Comparison of ENCODE assay signal across 23 cellular contexts in genomic region chr13:53240316-53240715, GRCh38.
"Had no signal": no experiment of that assay in that cellular context is flagged by ENCODE, and none has a peak within 500 bp of the region (broad histone marks: within the 10 kb centered on the region; RNA-seq: fewer than 3 reads in every experiment).

No MANE protein-coding gene starts in this region.

- H3K36me3 Mint-ChIP-seq: immature natural killer cell; memory B cell; mesothelial cell of epicardium; natural killer cell treated with Interleukin-12 subunit alpha and Interleukin-12 subunit beta and Interleukin-15 and Interleukin-18, amount 100 ng/mL, for 72 hours; stimulated activated effector memory CD8-positive, alpha-beta T cell treated with anti-CD3 and anti-CD28 coated beads, Interleukin-12 subunit alpha, Interleukin-12 subunit beta, amount 100 ng/mL, for 72 hours had no signal

- H3K9me3 ChIP-seq: esophagus muscularis mucosa, gastrocnemius medialis, left ventricle myocardium inferior, lower lobe of right lung, pancreas, right lobe of liver, suprapubic skin, thyroid gland, upper lobe of right lung, vagina had no signal

- H3K27me3 Mint-ChIP-seq: dendritic cell treated with granulocyte-macrophage colony-stimulating factor and Interleukin-4, amounts not matched to agents 40 ng/mL and 50 ng/mL, for 4 days; effector memory CD8-positive, alpha-beta T cell; memory B cell; natural killer cell treated with Interleukin-12 subunit alpha and Interleukin-12 subunit beta and Interleukin-15 and Interleukin-18, amount 100 ng/mL, for 72 hours had no signal

- H3K36me3 ChIP-seq: esophagus muscularis mucosa, gastrocnemius medialis, left ventricle myocardium inferior, lower lobe of right lung, pancreas, right lobe of liver, suprapubic skin, thyroid gland, upper lobe of right lung, vagina had no signal

- H3K9me3 Mint-ChIP-seq: dendritic cell treated with granulocyte-macrophage colony-stimulating factor and Interleukin-4, amounts not matched to agents 40 ng/mL and 50 ng/mL, for 4 days; memory B cell; mesothelial cell of epicardium; natural killer cell treated with Interleukin-12 subunit alpha and Interleukin-12 subunit beta and Interleukin-15 and Interleukin-18, amount 100 ng/mL, for 72 hours; stimulated activated effector memory CD8-positive, alpha-beta T cell treated with anti-CD3 and anti-CD28 coated beads, Interleukin-12 subunit alpha, Interleukin-12 subunit beta, amount 100 ng/mL, for 72 hours had no signal

- H3K27me3 ChIP-seq: gastrocnemius medialis, pancreas, right lobe of liver, thyroid gland, vagina had no signal

- H3K4me1 Mint-ChIP-seq: immature natural killer cell; memory B cell; stimulated activated effector memory CD8-positive, alpha-beta T cell treated with anti-CD3 and anti-CD28 coated beads, Interleukin-12 subunit alpha, Interleukin-12 subunit beta, amount 100 ng/mL, for 72 hours had no signal

- H3K27ac ChIP-seq: epithelial cell of prostate, esophagus muscularis mucosa, gastrocnemius medialis, left ventricle myocardium inferior, lower lobe of right lung, pancreas, right lobe of liver, suprapubic skin, thyroid gland, upper lobe of right lung, vagina had no signal

- H3K4me3 Mint-ChIP-seq: dendritic cell treated with granulocyte-macrophage colony-stimulating factor and Interleukin-4, amounts not matched to agents 40 ng/mL and 50 ng/mL, for 4 days; effector memory CD8-positive, alpha-beta T cell; immature natural killer cell; memory B cell; mesothelial cell of epicardium; natural killer cell treated with Interleukin-12 subunit alpha and Interleukin-12 subunit beta and Interleukin-15 and Interleukin-18, amount 100 ng/mL, for 72 hours; stimulated activated effector memory CD8-positive, alpha-beta T cell treated with anti-CD3 and anti-CD28 coated beads, Interleukin-12 subunit alpha, Interleukin-12 subunit beta, amount 100 ng/mL, for 72 hours had no signal

- H3K4me1 ChIP-seq: gastrocnemius medialis, left ventricle myocardium inferior, lower lobe of right lung, pancreas, right lobe of liver, suprapubic skin, thyroid gland, upper lobe of right lung had no signal

- H3K4me3 ChIP-seq: esophagus muscularis mucosa, gastrocnemius medialis, left ventricle myocardium inferior, lower lobe of right lung, pancreas, right lobe of liver, suprapubic skin, thyroid gland, upper lobe of right lung, vagina had no signal

- H3K27ac Mint-ChIP-seq: dendritic cell treated with granulocyte-macrophage colony-stimulating factor and Interleukin-4, amounts not matched to agents 40 ng/mL and 50 ng/mL, for 4 days; effector memory CD8-positive, alpha-beta T cell; immature natural killer cell; memory B cell; mesothelial cell of epicardium; natural killer cell treated with Interleukin-12 subunit alpha and Interleukin-12 subunit beta and Interleukin-15 and Interleukin-18, amount 100 ng/mL, for 72 hours; progenitor cell of endocrine pancreas; stimulated activated effector memory CD8-positive, alpha-beta T cell treated with anti-CD3 and anti-CD28 coated beads, Interleukin-12 subunit alpha, Interleukin-12 subunit beta, amount 100 ng/mL, for 72 hours had no signal

- DNase-seq: effector memory CD8-positive, alpha-beta T cell; gastrocnemius medialis; immature natural killer cell; left ventricle myocardium inferior; lower lobe of right lung; occipital lobe; pancreas; right lobe of liver; stimulated activated CD4-positive, alpha-beta T cell treated with anti-CD3 and anti-CD28 coated beads, Interleukin-4, amount 100 ng/mL, for 1 hour; stimulated activated CD8-positive, alpha-beta memory T cell treated with anti-CD3 and anti-CD28 coated beads, Interleukin-4, amount 100 ng/mL, for 48 hours; stimulated activated naive CD8-positive, alpha-beta T cell treated with anti-CD3 and anti-CD28 coated beads, Interleukin-15, Interleukin-2, amounts not matched to agents 100 U/mL and 50 U/mL, for 24 hours; thyroid gland; upper lobe of right lung had no signal
